In the genomic region with DNA sequence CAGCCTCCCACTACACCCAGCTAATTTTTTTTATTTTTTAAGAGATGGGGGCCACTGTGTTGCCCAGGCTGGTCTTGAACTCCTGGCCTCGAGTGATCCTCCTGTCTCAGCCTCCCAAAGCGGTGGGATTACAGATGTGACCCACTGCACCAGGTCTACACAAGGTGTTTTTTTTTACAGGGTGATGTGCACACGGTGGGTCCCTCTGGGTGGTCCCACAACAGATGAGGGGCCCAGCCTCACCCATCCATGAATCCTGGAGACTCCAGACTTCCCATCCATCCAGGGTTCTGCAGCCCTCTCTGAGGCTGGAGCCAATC, we compare ENCODE assay signal across 8 cellular contexts. TPM values are rescaled to one million over a fixed set of nuclear protein-coding genes. Genes with fewer than 3 reads are reported as not detected.
DNase-seq lines count a peak whose midpoint lies in the region; ATAC-seq and TF ChIP-seq lines count a peak whose summit lies in the region.

No MANE protein-coding gene starts in this region.

- peak overlapping the region; percentile 98 for H3K4me2 ChIP-seq in hepatocyte
- H3K4me2 ChIP-seq in smooth muscle cell: peak overlapping the region; percentile 86

- peaks cover 4% of the 10 kb centered on the region for H3F3A ChIP-seq in smooth muscle cell (ENCODE audit: low read depth)

- peak overlapping the region; percentile 60 for H3K27ac ChIP-seq in hepatocyte
- H3K27ac ChIP-seq in smooth muscle cell (ENCODE audit: low read depth): peak overlapping the region; percentile 79

- H2AFZ ChIP-seq in hepatocyte: peak overlapping the region; percentile 69
- H2AFZ ChIP-seq in smooth muscle cell (ENCODE audit: low read depth): no peak overlapping the region

- no peak for DNase-seq in HAP-1 (ENCODE audit: low spot score in 2 of 2)
- DNase-seq in hepatocyte (ENCODE audit: low spot score): no peak
- no peak for DNase-seq in smooth muscle cell (lab: John Stamatoyannopoulos, UW; ENCODE audit: unreplicated experiment)
- no peak for DNase-seq in middle frontal gyrus (ENCODE audit: extremely low spot score, low spot score)
- no peak for DNase-seq in globus pallidus (ENCODE audit: low spot score)

- WGBS in hepatocyte (ENCODE audit: low lambda C conversion rate, missing lambda C conversion rate): 62% methylated on average over 3 of the region's 3 CpGs
- WGBS in smooth muscle cell (ENCODE audit: low lambda C conversion rate): 75% methylated on average over 3 of the region's 3 CpGs

- H3K9me2 ChIP-seq in hepatocyte (replicated peaks; ENCODE audit: insufficient read depth): no peaks in the 10 kb centered on the region

- peaks cover 4% of the 10 kb centered on the region for H3K79me2 ChIP-seq in hepatocyte
- no peaks in the 10 kb centered on the region for H3K79me2 ChIP-seq in smooth muscle cell (ENCODE audit: low read depth)

- in situ Hi-C loops in HAP-1 (cut with MboI; ENCODE audit: low sequenced_read_pairs): no loop called here

- H3K4me1 ChIP-seq in HAP-1: peaks cover 3% of the 10 kb centered on the region; the same call in 1 of the 2 replicates
- H3K4me1 ChIP-seq in hepatocyte (ENCODE audit: insufficient read depth): peaks cover 4% of the 10 kb centered on the region
- H3K4me1 ChIP-seq in smooth muscle cell (ENCODE audit: low read depth): no peaks in the 10 kb centered on the region

- H3K9ac ChIP-seq in smooth muscle cell (ENCODE audit: low read depth): peak overlapping the region; percentile 92

- H3K36me3 ChIP-seq in HAP-1 (replicated peaks) (no peaks in the 10 kb centered on the region), hepatocyte (replicated peaks; ENCODE audit: insufficient read depth, low read depth) (no peaks in the 10 kb centered on the region), smooth muscle cell (ENCODE audit: low read depth) (no peaks in the 10 kb centered on the region)

- no peak for ATAC-seq in GM19023 (IDR thresholded peaks at IDR 0.05; ENCODE audit: unreplicated experiment)
- no peak for ATAC-seq in GM19395 (IDR thresholded peaks at IDR 0.05; ENCODE audit: unreplicated experiment)

- peak overlapping the region; percentile 52 for H3K4me3 ChIP-seq in HAP-1
- H3K4me3 ChIP-seq in WI38 (ENCODE audit: low read depth, low read length): peak overlapping the region; percentile 46
- H3K4me3 ChIP-seq in hepatocyte: peak overlapping the region; percentile 30
- peak overlapping the region; percentile 66 for H3K4me3 ChIP-seq in smooth muscle cell

- H3K27me3 ChIP-seq in HAP-1 (ENCODE audit: low read depth) (no peaks in the 10 kb centered on the region), hepatocyte (peaks cover 8% of the 10 kb centered on the region), smooth muscle cell (ENCODE audit: low read depth) (peaks cover 13% of the 10 kb centered on the region)

- TF ChIP-seq CTCF in WI38 (IDR thresholded peaks at IDR 0.05; ENCODE audit: low read depth, low read length) (no peak), hepatocyte (IDR thresholded peaks at IDR 0.05; ENCODE audit: poor library complexity) (no peak), smooth muscle cell (IDR thresholded peaks at IDR 0.05; ENCODE audit: borderline replicate concordance, insufficient read depth, poor library complexity, severe bottlenecking) (no peak)

- H4K20me1 ChIP-seq in hepatocyte (ENCODE audit: insufficient read depth, poor library complexity, severe bottlenecking) (peaks cover 11% of the 10 kb centered on the region), smooth muscle cell (ENCODE audit: low read depth) (peaks cover 28% of the 10 kb centered on the region)

- H3K9me3 ChIP-seq in HAP-1 (no peaks in the 10 kb centered on the region), hepatocyte (ENCODE audit: low read depth) (no peaks in the 10 kb centered on the region), smooth muscle cell (replicated peaks; ENCODE audit: low read depth) (no peaks in the 10 kb centered on the region)

RNA-seq across cellular contexts. Expression of a gene that starts 0.6 kb away (rescaled TPM):
- total RNA-seq in hepatocyte: 3.0 and 4.5 TPM in 2 replicates
- 27.7 and 40.9 TPM in 2 replicates for polyA plus RNA-seq in hepatocyte
- 2.7 and 8.7 TPM in 2 replicates for total RNA-seq in smooth muscle cell
- polyA plus RNA-seq in smooth muscle cell: 11.2 and 18.0 TPM in 2 replicates
